In the genomic region with DNA sequence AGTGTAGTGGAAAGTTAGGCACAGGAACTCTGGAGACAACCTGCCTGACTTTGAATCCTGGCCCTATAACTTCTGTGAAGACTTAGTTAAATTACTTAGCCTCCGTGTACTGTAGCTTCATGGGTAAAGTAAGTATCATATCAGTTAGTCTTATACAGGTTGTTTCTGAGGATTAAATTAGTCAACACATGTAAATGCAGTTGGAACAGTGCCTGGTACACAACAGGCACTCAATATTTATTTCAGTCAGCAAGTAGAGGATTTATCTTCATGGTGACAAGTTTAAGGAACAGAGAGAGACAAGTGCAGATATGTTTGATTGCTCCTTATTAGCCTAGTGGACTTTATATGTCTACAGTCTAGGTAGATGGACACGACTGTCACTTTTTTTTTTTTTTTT, we compare ENCODE assay signal across 10 cellular contexts. TPM values are rescaled to one million over a fixed set of nuclear protein-coding genes. Genes with fewer than 3 reads are reported as not detected.
A peak's percentile ranks its signal among the peaks of the same experiment; 100 is the strongest.
DNase-seq lines count a peak whose midpoint lies in the region; ATAC-seq and TF ChIP-seq lines count a peak whose summit lies in the region.
"Had no signal": no experiment of that assay in that cellular context is flagged by ENCODE, and none has a peak within 500 bp of the region (broad histone marks: within the 10 kb centered on the region; RNA-seq: fewer than 3 reads in every experiment).

No MANE protein-coding gene starts in this region.

- peaks cover 24% of the 10 kb centered on the region for H3K27me3 ChIP-seq in suprapubic skin

- H3K36me3 Mint-ChIP-seq in activated naive CD4-positive, alpha-beta T cell treated with anti-CD3 and anti-CD28 coated beads, Interleukin-2, amount 10 ng/mL, durations not matched to agents 7 days and 5 days, result peaks cover 4% of the 10 kb centered on the region
- peaks cover 3% of the 10 kb centered on the region for H3K36me3 Mint-ChIP-seq in activated naive CD8-positive, alpha-beta T cell treated with anti-CD3 and anti-CD28 coated beads, Interleukin-2, amount 10 ng/mL, durations not matched to agents 7 days and 5 days

- H3K27ac ChIP-seq in suprapubic skin, result no peak overlapping the region

- CTCF ChIA-PET in activated naive CD4-positive, alpha-beta T cell treated with anti-CD3 and anti-CD28 coated beads, Interleukin-2, amount 10 ng/mL, durations not matched to agents 7 days and 5 days (lab: Charles Lee), result no interaction called here

- H3K9me3 ChIP-seq in suprapubic skin, result no peaks in the 10 kb centered on the region

- H3K27me3 Mint-ChIP-seq in activated naive CD4-positive, alpha-beta T cell treated with anti-CD3 and anti-CD28 coated beads, Interleukin-2, amount 10 ng/mL, durations not matched to agents 7 days and 5 days, result peaks cover 46% of the 10 kb centered on the region
- H3K27me3 Mint-ChIP-seq in activated naive CD8-positive, alpha-beta T cell treated with anti-CD3 and anti-CD28 coated beads, Interleukin-2, amount 10 ng/mL, durations not matched to agents 7 days and 5 days, result peaks cover 48% of the 10 kb centered on the region

- ATAC-seq in activated naive CD8-positive, alpha-beta T cell treated with anti-CD3 and anti-CD28 coated beads, Interleukin-2, amount 10 ng/mL, durations not matched to agents 7 days and 5 days (ENCODE audit: low read depth), result no peak
- no peak for ATAC-seq in HG03571 (IDR thresholded peaks at IDR 0.05; ENCODE audit: unreplicated experiment)

- no peak for DNase-seq in activated naive CD4-positive, alpha-beta T cell treated with anti-CD3 and anti-CD28 coated beads, Interleukin-2, amount 10 ng/mL, durations not matched to agents 7 days and 5 days
- DNase-seq in activated naive CD4-positive, alpha-beta T cell (lab: John Stamatoyannopoulos, UW), result no peak
- no peak for DNase-seq in activated naive CD8-positive, alpha-beta T cell treated with anti-CD3 and anti-CD28 coated beads, Interleukin-2, amount 10 ng/mL, durations not matched to agents 7 days and 5 days
- DNase-seq in suprapubic skin (ENCODE audit: low spot score in 2 of 2) (no peak), retina (no peak)
- DNase-seq in stimulated activated CD4-positive, alpha-beta T cell treated with anti-CD3 and anti-CD28 coated beads, Interleukin-12 subunit alpha, Interleukin-12 subunit beta, amount 100 ng/mL, for 4 hours, result no peak
- DNase-seq: NCI-H510A had no signal

- WGBS in suprapubic skin, result 71% methylated on average over 2 of the region's 2 CpGs

- no peaks in the 10 kb centered on the region for H3K36me3 ChIP-seq in suprapubic skin

- no peak overlapping the region for H3K27ac Mint-ChIP-seq in activated naive CD4-positive, alpha-beta T cell treated with anti-CD3 and anti-CD28 coated beads, Interleukin-2, amount 10 ng/mL, durations not matched to agents 7 days and 5 days
- no peak overlapping the region for H3K27ac Mint-ChIP-seq in activated naive CD8-positive, alpha-beta T cell treated with anti-CD3 and anti-CD28 coated beads, Interleukin-2, amount 10 ng/mL, durations not matched to agents 7 days and 5 days
- H3K27ac Mint-ChIP-seq: progenitor cell of endocrine pancreas had no signal

- no peak for TF ChIP-seq POLR2A in suprapubic skin (IDR thresholded peaks at IDR 0.05)

- POLR2A ChIA-PET in activated naive CD8-positive, alpha-beta T cell treated with anti-CD3 and anti-CD28 coated beads, Interleukin-2, amount 10 ng/mL, durations not matched to agents 7 days and 5 days (lab: Charles Lee), result interaction anchor here (0.9 kb wide), 1 partner anchor 18 kb away, joined by 4 read pairs; a partner anchor contains a TSS

- no peak for TF ChIP-seq EP300 in suprapubic skin (IDR thresholded peaks at IDR 0.05)

- TF ChIP-seq CTCF in suprapubic skin (IDR thresholded peaks at IDR 0.05), result no peak

- H3K9me3 Mint-ChIP-seq in activated naive CD4-positive, alpha-beta T cell treated with anti-CD3 and anti-CD28 coated beads, Interleukin-2, amount 10 ng/mL, durations not matched to agents 7 days and 5 days, result no peaks in the 10 kb centered on the region
- no peaks in the 10 kb centered on the region for H3K9me3 Mint-ChIP-seq in activated naive CD8-positive, alpha-beta T cell treated with anti-CD3 and anti-CD28 coated beads, Interleukin-2, amount 10 ng/mL, durations not matched to agents 7 days and 5 days

- H3K4me1 ChIP-seq in suprapubic skin, result peaks cover 39% of the 10 kb centered on the region

- peaks cover 23% of the 10 kb centered on the region for H3K4me1 Mint-ChIP-seq in activated naive CD4-positive, alpha-beta T cell treated with anti-CD3 and anti-CD28 coated beads, Interleukin-2, amount 10 ng/mL, durations not matched to agents 7 days and 5 days
- H3K4me1 Mint-ChIP-seq in activated naive CD8-positive, alpha-beta T cell treated with anti-CD3 and anti-CD28 coated beads, Interleukin-2, amount 10 ng/mL, durations not matched to agents 7 days and 5 days, result peaks cover 26% of the 10 kb centered on the region

- H3K4me3 Mint-ChIP-seq in activated naive CD4-positive, alpha-beta T cell treated with anti-CD3 and anti-CD28 coated beads, Interleukin-2, amount 10 ng/mL, durations not matched to agents 7 days and 5 days, result peak overlapping the region; percentile 88
- peak overlapping the region; percentile 99 for H3K4me3 Mint-ChIP-seq in activated naive CD8-positive, alpha-beta T cell treated with anti-CD3 and anti-CD28 coated beads, Interleukin-2, amount 10 ng/mL, durations not matched to agents 7 days and 5 days

- H3K4me3 ChIP-seq in iPS-11a (ENCODE audit: low read depth, low read length) (peak overlapping the region; percentile 69), suprapubic skin (peak overlapping the region; percentile 61)

RNA-seq across cellular contexts. Expression of a gene that starts 2.7 kb away (rescaled TPM):
- total RNA-seq in activated naive CD8-positive, alpha-beta T cell treated with anti-CD3 and anti-CD28 coated beads, Interleukin-2, amount 10 ng/mL, durations not matched to agents 7 days and 5 days, result under 1 TPM; 0.58 to 0.99 TPM
- 1 to 10 TPM in 1 of 4 donors, under 1 TPM in 2, not detected in 1; 0.38 to 1.4 (median 0.62) TPM for total RNA-seq in suprapubic skin
- total RNA-seq: progenitor cell of endocrine pancreas had no signal

RNA-seq across cellular contexts. Expression of a gene that starts 17.9 kb away (rescaled TPM):
- 10 to 100 TPM; 25.9 to 26.4 TPM for total RNA-seq in activated naive CD8-positive, alpha-beta T cell treated with anti-CD3 and anti-CD28 coated beads, Interleukin-2, amount 10 ng/mL, durations not matched to agents 7 days and 5 days
- total RNA-seq in suprapubic skin, result 10 to 100 TPM; 20.0 to 32.2 (median 26.2) TPM
